2 cellular contexts compared by ENCODE assay signal in the genomic region with DNA sequence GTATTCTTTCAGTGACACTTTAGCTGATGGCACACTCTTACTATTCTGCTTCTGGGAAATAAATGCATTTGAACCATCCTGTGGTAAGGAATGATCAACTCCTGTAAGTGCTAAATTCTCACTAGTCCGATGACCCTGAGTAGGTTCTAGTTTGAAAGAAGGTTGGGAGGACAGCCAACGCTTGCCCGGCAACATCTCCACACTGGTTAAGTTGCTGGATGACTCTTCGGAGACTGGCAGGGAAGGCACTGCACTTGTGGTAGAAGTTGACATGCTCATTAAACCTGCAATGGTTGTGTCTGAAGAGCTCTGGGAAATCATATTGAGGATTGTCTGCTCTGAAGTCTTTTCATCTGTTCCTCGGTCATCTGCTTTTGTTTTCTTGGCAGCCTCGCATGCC.
TF ChIP-seq lines count a peak whose summit lies in the region.

No MANE protein-coding gene starts in this region.

TF ChIP-seq in GM12891, 5 proteins besides CTCF, POLR2A, EP300 and RAD21:
- TF ChIP-seq TAF1 (IDR thresholded peaks at IDR 0.05; ENCODE audit: low read depth, low read length) (no peak), PAX5 (IDR thresholded peaks at IDR 0.05; ENCODE audit: insufficient read depth, low read length, severe bottlenecking) (no peak), SPI1 (IDR thresholded peaks at IDR 0.05; ENCODE audit: low read depth, low read length) (no peak), POLR2AphosphoS5 (IDR thresholded peaks at IDR 0.05; ENCODE audit: low read depth, low read length) (no peak)

TF ChIP-seq in GM12878, 131 proteins besides CTCF, POLR2A, EP300 and RAD21:
- no peak for TF ChIP-seq BACH1 (IDR thresholded peaks at IDR 0.05; ENCODE audit: borderline replicate concordance)
- TF ChIP-seq EED (IDR thresholded peaks at IDR 0.05; ENCODE audit: low read depth), result no peak
- TF ChIP-seq, protein P1, sequence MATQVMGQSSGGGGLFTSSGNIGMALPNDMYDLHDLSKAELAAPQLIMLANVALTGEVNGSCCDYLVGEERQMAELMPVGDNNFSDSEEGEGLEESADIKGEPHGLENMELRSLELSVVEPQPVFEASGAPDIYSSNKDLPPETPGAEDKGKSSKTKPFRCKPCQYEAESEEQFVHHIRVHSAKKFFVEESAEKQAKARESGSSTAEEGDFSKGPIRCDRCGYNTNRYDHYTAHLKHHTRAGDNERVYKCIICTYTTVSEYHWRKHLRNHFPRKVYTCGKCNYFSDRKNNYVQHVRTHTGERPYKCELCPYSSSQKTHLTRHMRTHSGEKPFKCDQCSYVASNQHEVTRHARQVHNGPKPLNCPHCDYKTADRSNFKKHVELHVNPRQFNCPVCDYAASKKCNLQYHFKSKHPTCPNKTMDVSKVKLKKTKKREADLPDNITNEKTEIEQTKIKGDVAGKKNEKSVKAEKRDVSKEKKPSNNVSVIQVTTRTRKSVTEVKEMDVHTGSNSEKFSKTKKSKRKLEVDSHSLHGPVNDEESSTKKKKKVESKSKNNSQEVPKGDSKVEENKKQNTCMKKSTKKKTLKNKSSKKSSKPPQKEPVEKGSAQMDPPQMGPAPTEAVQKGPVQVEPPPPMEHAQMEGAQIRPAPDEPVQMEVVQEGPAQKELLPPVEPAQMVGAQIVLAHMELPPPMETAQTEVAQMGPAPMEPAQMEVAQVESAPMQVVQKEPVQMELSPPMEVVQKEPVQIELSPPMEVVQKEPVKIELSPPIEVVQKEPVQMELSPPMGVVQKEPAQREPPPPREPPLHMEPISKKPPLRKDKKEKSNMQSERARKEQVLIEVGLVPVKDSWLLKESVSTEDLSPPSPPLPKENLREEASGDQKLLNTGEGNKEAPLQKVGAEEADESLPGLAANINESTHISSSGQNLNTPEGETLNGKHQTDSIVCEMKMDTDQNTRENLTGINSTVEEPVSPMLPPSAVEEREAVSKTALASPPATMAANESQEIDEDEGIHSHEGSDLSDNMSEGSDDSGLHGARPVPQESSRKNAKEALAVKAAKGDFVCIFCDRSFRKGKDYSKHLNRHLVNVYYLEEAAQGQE (IDR thresholded peaks at IDR 0.05; ENCODE audit: low read depth, low read length), result no peak
- no peak for TF ChIP-seq POLR2AphosphoS5 (IDR thresholded peaks at IDR 0.05; ENCODE audit: low read length)
- TF ChIP-seq, protein P2, sequence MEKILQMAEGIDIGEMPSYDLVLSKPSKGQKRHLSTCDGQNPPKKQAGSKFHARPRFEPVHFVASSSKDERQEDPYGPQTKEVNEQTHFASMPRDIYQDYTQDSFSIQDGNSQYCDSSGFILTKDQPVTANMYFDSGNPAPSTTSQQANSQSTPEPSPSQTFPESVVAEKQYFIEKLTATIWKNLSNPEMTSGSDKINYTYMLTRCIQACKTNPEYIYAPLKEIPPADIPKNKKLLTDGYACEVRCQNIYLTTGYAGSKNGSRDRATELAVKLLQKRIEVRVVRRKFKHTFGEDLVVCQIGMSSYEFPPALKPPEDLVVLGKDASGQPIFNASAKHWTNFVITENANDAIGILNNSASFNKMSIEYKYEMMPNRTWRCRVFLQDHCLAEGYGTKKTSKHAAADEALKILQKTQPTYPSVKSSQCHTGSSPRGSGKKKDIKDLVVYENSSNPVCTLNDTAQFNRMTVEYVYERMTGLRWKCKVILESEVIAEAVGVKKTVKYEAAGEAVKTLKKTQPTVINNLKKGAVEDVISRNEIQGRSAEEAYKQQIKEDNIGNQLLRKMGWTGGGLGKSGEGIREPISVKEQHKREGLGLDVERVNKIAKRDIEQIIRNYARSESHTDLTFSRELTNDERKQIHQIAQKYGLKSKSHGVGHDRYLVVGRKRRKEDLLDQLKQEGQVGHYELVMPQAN (conservative IDR thresholded peaks at IDR 0.05), result no peak
- no peak for TF ChIP-seq NFYA (IDR thresholded peaks at IDR 0.05; ENCODE audit: borderline replicate concordance, low read depth, low read length)
- no peak for TF ChIP-seq FOXM1 (IDR thresholded peaks at IDR 0.05; ENCODE audit: low read depth, low read length)
- TF ChIP-seq, protein P3, sequence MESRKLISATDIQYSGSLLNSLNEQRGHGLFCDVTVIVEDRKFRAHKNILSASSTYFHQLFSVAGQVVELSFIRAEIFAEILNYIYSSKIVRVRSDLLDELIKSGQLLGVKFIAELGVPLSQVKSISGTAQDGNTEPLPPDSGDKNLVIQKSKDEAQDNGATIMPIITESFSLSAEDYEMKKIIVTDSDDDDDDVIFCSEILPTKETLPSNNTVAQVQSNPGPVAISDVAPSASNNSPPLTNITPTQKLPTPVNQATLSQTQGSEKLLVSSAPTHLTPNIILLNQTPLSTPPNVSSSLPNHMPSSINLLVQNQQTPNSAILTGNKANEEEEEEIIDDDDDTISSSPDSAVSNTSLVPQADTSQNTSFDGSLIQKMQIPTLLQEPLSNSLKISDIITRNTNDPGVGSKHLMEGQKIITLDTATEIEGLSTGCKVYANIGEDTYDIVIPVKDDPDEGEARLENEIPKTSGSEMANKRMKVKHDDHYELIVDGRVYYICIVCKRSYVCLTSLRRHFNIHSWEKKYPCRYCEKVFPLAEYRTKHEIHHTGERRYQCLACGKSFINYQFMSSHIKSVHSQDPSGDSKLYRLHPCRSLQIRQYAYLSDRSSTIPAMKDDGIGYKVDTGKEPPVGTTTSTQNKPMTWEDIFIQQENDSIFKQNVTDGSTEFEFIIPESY (IDR thresholded peaks at IDR 0.05), result no peak
- TF ChIP-seq MEF2B (IDR thresholded peaks at IDR 0.05; ENCODE audit: partially characterized antibody, poor library complexity, severe bottlenecking), result no peak
- no peak for TF ChIP-seq MYC (IDR thresholded peaks at IDR 0.05; ENCODE audit: insufficient read depth, insufficient read length, insufficient replicate concordance, low read length, severe bottlenecking)
- TF ChIP-seq, protein P4, sequence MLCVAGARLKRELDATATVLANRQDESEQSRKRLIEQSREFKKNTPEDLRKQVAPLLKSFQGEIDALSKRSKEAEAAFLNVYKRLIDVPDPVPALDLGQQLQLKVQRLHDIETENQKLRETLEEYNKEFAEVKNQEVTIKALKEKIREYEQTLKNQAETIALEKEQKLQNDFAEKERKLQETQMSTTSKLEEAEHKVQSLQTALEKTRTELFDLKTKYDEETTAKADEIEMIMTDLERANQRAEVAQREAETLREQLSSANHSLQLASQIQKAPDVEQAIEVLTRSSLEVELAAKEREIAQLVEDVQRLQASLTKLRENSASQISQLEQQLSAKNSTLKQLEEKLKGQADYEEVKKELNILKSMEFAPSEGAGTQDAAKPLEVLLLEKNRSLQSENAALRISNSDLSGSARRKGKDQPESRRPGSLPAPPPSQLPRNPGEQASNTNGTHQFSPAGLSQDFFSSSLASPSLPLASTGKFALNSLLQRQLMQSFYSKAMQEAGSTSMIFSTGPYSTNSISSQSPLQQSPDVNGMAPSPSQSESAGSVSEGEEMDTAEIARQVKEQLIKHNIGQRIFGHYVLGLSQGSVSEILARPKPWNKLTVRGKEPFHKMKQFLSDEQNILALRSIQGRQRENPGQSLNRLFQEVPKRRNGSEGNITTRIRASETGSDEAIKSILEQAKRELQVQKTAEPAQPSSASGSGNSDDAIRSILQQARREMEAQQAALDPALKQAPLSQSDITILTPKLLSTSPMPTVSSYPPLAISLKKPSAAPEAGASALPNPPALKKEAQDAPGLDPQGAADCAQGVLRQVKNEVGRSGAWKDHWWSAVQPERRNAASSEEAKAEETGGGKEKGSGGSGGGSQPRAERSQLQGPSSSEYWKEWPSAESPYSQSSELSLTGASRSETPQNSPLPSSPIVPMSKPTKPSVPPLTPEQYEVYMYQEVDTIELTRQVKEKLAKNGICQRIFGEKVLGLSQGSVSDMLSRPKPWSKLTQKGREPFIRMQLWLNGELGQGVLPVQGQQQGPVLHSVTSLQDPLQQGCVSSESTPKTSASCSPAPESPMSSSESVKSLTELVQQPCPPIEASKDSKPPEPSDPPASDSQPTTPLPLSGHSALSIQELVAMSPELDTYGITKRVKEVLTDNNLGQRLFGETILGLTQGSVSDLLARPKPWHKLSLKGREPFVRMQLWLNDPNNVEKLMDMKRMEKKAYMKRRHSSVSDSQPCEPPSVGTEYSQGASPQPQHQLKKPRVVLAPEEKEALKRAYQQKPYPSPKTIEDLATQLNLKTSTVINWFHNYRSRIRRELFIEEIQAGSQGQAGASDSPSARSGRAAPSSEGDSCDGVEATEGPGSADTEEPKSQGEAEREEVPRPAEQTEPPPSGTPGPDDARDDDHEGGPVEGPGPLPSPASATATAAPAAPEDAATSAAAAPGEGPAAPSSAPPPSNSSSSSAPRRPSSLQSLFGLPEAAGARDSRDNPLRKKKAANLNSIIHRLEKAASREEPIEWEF (IDR thresholded peaks at IDR 0.05; ENCODE audit: insufficient replicate concordance, low read depth, low read length), result no peak
- no peak for TF ChIP-seq FOXK2 (IDR thresholded peaks at IDR 0.05)
- TF ChIP-seq EZH2 (IDR thresholded peaks at IDR 0.05; ENCODE audit: borderline replicate concordance, control insufficient read depth, low read depth, low read length), result no peak
